In genomic region chr6:168283686-168284025, GRCh38 we compare ENCODE assay signal across 31 cellular contexts. TPM values are rescaled to one million over a fixed set of nuclear protein-coding genes. Genes with fewer than 3 reads are reported as not detected.
DNase-seq lines count a peak whose midpoint lies in the region; FAIRE-seq and TF ChIP-seq lines count a peak whose summit lies in the region.
"Had no signal": no experiment of that assay in that cellular context is flagged by ENCODE, and none has a peak within 500 bp of the region (broad histone marks: within the 10 kb centered on the region; RNA-seq: fewer than 3 reads in every experiment).

No MANE protein-coding gene starts in this region.

- H4K20me1 ChIP-seq in osteoblast (ENCODE audit: insufficient read depth, low read length) = no peaks in the 10 kb centered on the region
- H4K20me1 ChIP-seq: BLaER1 had no signal

- H3K9me3 ChIP-seq in kidney (ENCODE audit: control insufficient read depth in 1 of 2, low read length in 2 of 2) (no peaks in the 10 kb centered on the region), osteoblast (ENCODE audit: low read depth, low read length) (no peaks in the 10 kb centered on the region), spleen (no peaks in the 10 kb centered on the region)
- H3K9me3 ChIP-seq: BE2C, BLaER1 had no signal

- H3K27ac ChIP-seq in kidney (ENCODE audit: low read depth in 2 of 2, low read length in 2 of 2) = no peak overlapping the region
- H3K27ac ChIP-seq in osteoblast (ENCODE audit: low read depth, low read length) = no peak overlapping the region
- H3K27ac ChIP-seq in spleen = no peak overlapping the region
- H3K27ac ChIP-seq: BLaER1 had no signal

- H3K4me1 ChIP-seq in kidney (ENCODE audit: control insufficient read depth in 1 of 2, insufficient read depth in 1 of 2, low read depth in 1 of 2, low read length in 2 of 2) (peaks cover 0 to 5% of the 10 kb centered on the region in 2 donors), osteoblast (ENCODE audit: insufficient read depth, low read length) (no peaks in the 10 kb centered on the region), spleen (no peaks in the 10 kb centered on the region)
- H3K4me1 ChIP-seq: BE2C had no signal

- no peak overlapping the region for H3K9ac ChIP-seq in kidney (ENCODE audit: low read length in 2 of 2)
- H3K9ac ChIP-seq: BLaER1 had no signal

- no peak for TF ChIP-seq POLR2A in spleen (IDR thresholded peaks at IDR 0.05)

- FAIRE-seq in kidney (lab: Jason Lieb, UNC) = no peak
- FAIRE-seq: A204.1, GM12878, GM12892, GM18507 had no signal

- WGBS in spleen, 5 donors = 85 to 95% (median 94%) methylated on average over 5 to 14 of the region's 14 CpGs

- no peak overlapping the region for H3K4me2 ChIP-seq in osteoblast (ENCODE audit: insufficient read depth, low read length)
- H3K4me2 ChIP-seq: BLaER1 had no signal

- no peaks in the 10 kb centered on the region for H3K27me3 ChIP-seq in osteoblast (ENCODE audit: insufficient read depth, low read length)
- peaks cover 0 to 26% (median 0%) of the 10 kb centered on the region in 7 donors for H3K27me3 ChIP-seq in spleen (replicated peaks in 1 of 7)
- H3K27me3 ChIP-seq: BE2C, BLaER1 had no signal

- H3K4me3 ChIP-seq in kidney (ENCODE audit: low read length in 2 of 2) (no peak overlapping the region), osteoblast (ENCODE audit: insufficient read depth, low read length) (no peak overlapping the region), spleen (no peak overlapping the region)
- H3K4me3 ChIP-seq: BLaER1, GM12878 had no signal

- no peak for TF ChIP-seq CTCF in kidney (IDR thresholded peaks at IDR 0.05; ENCODE audit: borderline replicate concordance, extremely low read depth, insufficient read depth)
- no peak for TF ChIP-seq CTCF in osteoblast (IDR thresholded peaks at IDR 0.05; ENCODE audit: extremely low read depth, low read depth, low read length)
- TF ChIP-seq CTCF in spleen (IDR thresholded peaks at IDR 0.05 in 8 of 11, conservative IDR thresholded peaks at IDR 0.05 in 3 of 11) = no peak

- intact Hi-C loops in kidney (cut with DNase I) = no loop called here
- intact Hi-C loops in spleen (cut with DNase I; ENCODE audit: low total_unique reads) = no loop called here

- H2AFZ ChIP-seq in osteoblast (ENCODE audit: low read length) = no peak overlapping the region

- H3K36me3 ChIP-seq in kidney (ENCODE audit: control insufficient read depth in 1 of 2, insufficient read depth in 2 of 2, low read length in 2 of 2) (no peaks in the 10 kb centered on the region), osteoblast (ENCODE audit: insufficient read depth, low read length) (no peaks in the 10 kb centered on the region), spleen (no peaks in the 10 kb centered on the region)
- H3K36me3 ChIP-seq: BE2C, BLaER1 had no signal

- no peaks in the 10 kb centered on the region for H3K79me2 ChIP-seq in osteoblast (ENCODE audit: insufficient read depth, low read length)

- peak; percentile 46 for DNase-seq in kidney
- peak; percentile 67 for DNase-seq in mesenteric fat pad (ENCODE audit: low spot score)
- DNase-seq in osteoblast (ENCODE audit: insufficient read length, low spot score, missing footprints) = peak; percentile 55
- DNase-seq in spleen = peak; percentile 38
- DNase-seq in iPS-NIHi7 (ENCODE audit: extremely low spot score) = no peak
- DNase-seq in T-helper 1 cell = no peak
- DNase-seq in SIG-M5 treated with dmso at 0.1 percent for 504 hours (lab: John Stamatoyannopoulos, UW; ENCODE audit: unreplicated experiment) = no peak
- DNase-seq: 8988T; ACHN; BE2C; C1 segment of cervical spinal cord; CD4-positive, alpha-beta memory T cell; CD4-positive, CD25-positive, alpha-beta regulatory T cell; CD8-positive, alpha-beta memory T cell; COR-L47; DMS 273 treated with DMSO at 0.1 percent for 48 hours; DMS153; DMS53; DMS79; DND-41; EL; GDM1 had no signal

RNA-seq across cellular contexts. Expression of gene DACT2, which starts 35.9 kb away (rescaled TPM):
- total RNA-seq in kidney (5.0 TPM), mesenteric fat pad (0.48 TPM), osteoblast (not detected in 2 replicates), spleen (not detected)
- polyA plus RNA-seq in kidney (ENCODE audit: insufficient read depth, low read depth, low replicate concordance) (4.8 TPM), spleen (under 1 TPM in 2 of 3 donors, not detected in 1; 0.04 to 0.09 TPM)
- total RNA-seq: CD4-positive, alpha-beta memory T cell; CD4-positive, CD25-positive, alpha-beta regulatory T cell; CD8-positive, alpha-beta memory T cell; Daoy; G401; GM12878 had no signal
- polyA plus RNA-seq: AG04450; CD14-positive monocyte; CD4-positive, alpha-beta memory T cell; CD4-positive, CD25-positive, alpha-beta regulatory T cell; CD8-positive, alpha-beta memory T cell; GM12878 had no signal

Comparison
In these comparisons a context has a peak if more than half of its experiments do, and no peak if none do; other contexts are left out.
1. DNase-seq: peak in kidney (single experiment), mesenteric fat pad (single experiment), osteoblast (single experiment) and spleen (single experiment); none in iPS-NIHi7 (single experiment), T-helper 1 cell (0 of 5) and SIG-M5 treated with dmso at 0.1 percent for 504 hours (single experiment).